Comparison of ENCODE assay signal across 8 cellular contexts in genomic region chr11:68030318-68031135, GRCh38.
DNase-seq lines count a peak whose midpoint lies in the region; ATAC-seq, FAIRE-seq and TF ChIP-seq lines count a peak whose summit lies in the region.

Gene NDUFS8, plus strand, starts transcription at chr11:68030681. Its CDS starts 1,471 bp downstream, at chr11:68032152.

- DNase-seq in AG09319 (ENCODE audit: extremely low read depth, low read depth) (peak; percentile 97), NCI-H446 treated with DMSO at 0.1 percent for 48 hours (lab: John Stamatoyannopoulos, UW) (peak; percentile 99), cerebellar cortex (ENCODE audit: low spot score) (peak; percentile 100)
- DNase-seq in stimulated activated CD4-positive, alpha-beta T cell treated with anti-CD3 and anti-CD28 coated beads, Interleukin-12 subunit alpha, Interleukin-12 subunit beta, amount 100 ng/mL, for 4 hours: peak; percentile 96

- no peak for TF ChIP-seq CTCF in AG09319 (IDR thresholded peaks at IDR 0.05; ENCODE audit: low read depth, low read length)

- ATAC-seq in GM19035 (IDR thresholded peaks at IDR 0.05; ENCODE audit: unreplicated experiment): peak; percentile 91
- peak; percentile 95 for ATAC-seq in HG03354 (IDR thresholded peaks at IDR 0.05; ENCODE audit: poor library complexity, severe bottlenecking, unreplicated experiment)
- peak; percentile 98 for ATAC-seq in activated CD4-positive, CD25-positive, alpha-beta regulatory T cell treated with anti-CD3 and anti-CD28 coated beads, Interleukin-2, amount 50 U/mL, for 24 hours

- peak; percentile 98 for FAIRE-seq in islet of Langerhans (lab: Jason Lieb, UNC)

Comparison
In these comparisons a context has a peak if more than half of its experiments do, and no peak if none do; other contexts are left out.
1. Peak in every context shown above with its lines: DNase-seq and ATAC-seq.